ENCODE assay signal across 23 cellular contexts in the genomic region with DNA sequence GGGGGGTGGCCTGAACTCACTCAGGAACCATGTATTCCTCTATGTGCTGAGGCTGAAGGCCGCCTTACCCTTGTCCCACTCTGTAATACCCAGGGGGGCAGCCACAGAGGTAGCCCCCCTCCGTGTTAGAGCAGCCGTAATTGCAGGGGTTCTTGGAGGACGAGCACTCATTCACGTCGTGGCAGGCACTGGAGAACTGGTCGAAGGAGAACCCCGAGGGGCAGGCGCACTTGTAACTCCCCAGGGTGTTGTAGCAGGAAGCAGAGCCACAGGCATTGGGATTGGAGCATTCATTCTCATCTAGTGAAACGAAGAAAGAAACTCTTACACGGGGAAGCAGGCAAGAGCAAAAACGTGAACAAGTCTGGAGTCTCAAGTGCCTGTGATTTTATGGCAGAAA.
"Had no signal": no experiment of that assay in that cellular context is flagged by ENCODE, and none has a peak within 500 bp of the region (broad histone marks: within the 10 kb centered on the region; RNA-seq: fewer than 3 reads in every experiment).

No MANE protein-coding gene starts in this region.

- H3K4me1 Mint-ChIP-seq: activated naive CD4-positive, alpha-beta T cell treated with anti-CD3 and anti-CD28 coated beads, Interleukin-2, amount 50 U/mL, for 24 hours had no signal

- H3K9me3 Mint-ChIP-seq: activated naive CD4-positive, alpha-beta T cell treated with anti-CD3 and anti-CD28 coated beads, Interleukin-2, amount 50 U/mL, for 24 hours had no signal

- ATAC-seq: activated CD8-positive, alpha-beta T cell treated with anti-CD3 and anti-CD28 coated beads, Interleukin-2, amount 10 ng/mL, durations not matched to agents 7 days and 5 days; gastroesophageal sphincter; left colon; lower lobe of right lung; mucosa of descending colon had no signal

- H3K36me3 ChIP-seq: lower lobe of right lung, uterus, WERI-Rb-1 had no signal

- H3K9me3 ChIP-seq: gastroesophageal sphincter, lower lobe of right lung, mucosa of descending colon, testis, uterus had no signal

- H3K27ac ChIP-seq: coronary artery, lower lobe of right lung, testis, uterus, WERI-Rb-1 had no signal

- H3K36me3 Mint-ChIP-seq: activated naive CD4-positive, alpha-beta T cell treated with anti-CD3 and anti-CD28 coated beads, Interleukin-2, amount 50 U/mL, for 24 hours had no signal

- H3K4me1 ChIP-seq: lower lobe of right lung, testis, uterus had no signal

- H3K4me3 Mint-ChIP-seq: activated CD8-positive, alpha-beta T cell treated with anti-CD3 and anti-CD28 coated beads, Interleukin-2, amount 10 ng/mL, durations not matched to agents 7 days and 5 days; activated naive CD4-positive, alpha-beta T cell treated with anti-CD3 and anti-CD28 coated beads, Interleukin-2, amount 50 U/mL, for 24 hours; brain; neural crest cell had no signal

- H3K27me3 ChIP-seq: gastroesophageal sphincter, testis, uterus had no signal

- DNase-seq: activated CD4-positive, alpha-beta T cell treated with anti-CD3 and anti-CD28 coated beads for 1 hour; activated CD4-positive, alpha-beta T cell treated with anti-CD3 and anti-CD28 coated beads, Interleukin-2, amount 50 U/mL, for 1 hour; activated CD8-positive, alpha-beta T cell treated with anti-CD3 and anti-CD28 coated beads, Interleukin-2, amount 10 ng/mL, durations not matched to agents 7 days and 5 days; activated gamma-delta T cell treated with Interleukin-2 at 50 U/mL for 16 hours; activated T-cell treated with anti-CD3 and anti-CD28 coated beads, Interleukin-2, amount 50 U/mL, for 1 hour; anterior cingulate cortex; cerebellar nuclear complex; left colon; lower lobe of right lung; mesendoderm; mucosa of descending colon; occipital lobe; stimulated activated CD4-positive, alpha-beta T cell treated with anti-CD3 and anti-CD28 coated beads, Interleukin-2, amount 100 ng/mL, for 48 hours; stimulated activated naive CD4-positive, alpha-beta T cell; testis; trophoblast cell; uterus; WERI-Rb-1 had no signal

- H3K4me3 ChIP-seq: coronary artery, gastroesophageal sphincter, lower lobe of right lung, mucosa of descending colon, testis, uterus had no signal

- H3K27ac Mint-ChIP-seq: activated CD8-positive, alpha-beta T cell treated with anti-CD3 and anti-CD28 coated beads, Interleukin-2, amount 10 ng/mL, durations not matched to agents 7 days and 5 days; activated naive CD4-positive, alpha-beta T cell treated with anti-CD3 and anti-CD28 coated beads, Interleukin-2, amount 50 U/mL, for 24 hours had no signal
